ENCODE assay signal across 22 cellular contexts in genomic region chr9:114853071-114853865, GRCh38. TPM values are rescaled to one million over a fixed set of nuclear protein-coding genes. Genes with fewer than 3 reads are reported as not detected.
A peak's percentile ranks its signal among the peaks of the same experiment; 100 is the strongest.
DNase-seq lines count a peak whose midpoint lies in the region; ATAC-seq, FAIRE-seq and TF ChIP-seq lines count a peak whose summit lies in the region.
"Had no signal": no experiment of that assay in that cellular context is flagged by ENCODE, and none has a peak within 500 bp of the region (broad histone marks: within the 10 kb centered on the region; RNA-seq: fewer than 3 reads in every experiment).

No MANE protein-coding gene starts in this region.

- no peaks in the 10 kb centered on the region for H3K9me3 Mint-ChIP-seq in Caco-2 (ENCODE audit: unreplicated experiment)
- H3K9me3 Mint-ChIP-seq in glutamatergic neuron (ENCODE audit: unreplicated experiment): no peaks in the 10 kb centered on the region
- H3K9me3 Mint-ChIP-seq: T-helper 2 cell treated with Interferon-gamma antibody and Interleukin-4, amounts not matched to agents 5 μg/mL and 100 μg/mL, for 36 hours had no signal

- H3K9me3 ChIP-seq in Caco-2 (no peaks in the 10 kb centered on the region), small intestine (ENCODE audit: control insufficient read depth, low read depth) (no peaks in the 10 kb centered on the region)
- H3K9me3 ChIP-seq: tibial nerve had no signal

- ATAC-seq in GM18519 (IDR thresholded peaks at IDR 0.05; ENCODE audit: low FRiP score, unreplicated experiment): no peak
- ATAC-seq: activated CD8-positive, alpha-beta T cell treated with anti-CD3 and anti-CD28 coated beads, Interleukin-2, amount 10 ng/mL, durations not matched to agents 7 days and 5 days; activated T-helper 17 cell treated with anti-CD3 and anti-CD28 coated beads, Interleukin-2, amount 50 U/mL, for 72 hours had no signal

- TF ChIP-seq CTCF in Caco-2 (IDR thresholded peaks at IDR 0.05; ENCODE audit: insufficient read depth in 1 of 2, low read depth in 1 of 2, low read length in 1 of 2, severe bottlenecking in 1 of 2, unreplicated experiment in 1 of 2) (no peak), NB4 (IDR thresholded peaks at IDR 0.05; ENCODE audit: low read depth, low read length) (no peak), glutamatergic neuron (IDR thresholded peaks at IDR 0.05; ENCODE audit: partially characterized antibody, unreplicated experiment) (no peak)

- H3K4me1 Mint-ChIP-seq in Caco-2 (ENCODE audit: low read depth, unreplicated experiment) (peaks cover 24% of the 10 kb centered on the region), glutamatergic neuron (ENCODE audit: low read depth, unreplicated experiment) (peaks cover 4% of the 10 kb centered on the region)

- H3K27ac ChIP-seq in small intestine (ENCODE audit: low read depth in 1 of 2, low read length in 1 of 2): peak overlapping the region in 1 of 2 donors; percentile 71
- H3K27ac ChIP-seq: cardiac muscle cell had no signal

- H3K4me3 Mint-ChIP-seq in Caco-2 (ENCODE audit: unreplicated experiment): no peak overlapping the region
- no peak overlapping the region for H3K4me3 Mint-ChIP-seq in glutamatergic neuron (ENCODE audit: unreplicated experiment)
- H3K4me3 Mint-ChIP-seq: activated CD8-positive, alpha-beta T cell treated with anti-CD3 and anti-CD28 coated beads, Interleukin-2, amount 10 ng/mL, durations not matched to agents 7 days and 5 days; activated naive CD8-positive, alpha-beta T cell; activated T-helper 17 cell treated with anti-CD3 and anti-CD28 coated beads, Interleukin-2, amount 50 U/mL, for 72 hours; CD4-positive, CD25-positive, alpha-beta regulatory T cell; T-helper 2 cell treated with Interferon-gamma antibody and Interleukin-4, amounts not matched to agents 5 μg/mL and 100 μg/mL, for 36 hours had no signal

- no peaks in the 10 kb centered on the region for H3K27me3 Mint-ChIP-seq in Caco-2 (ENCODE audit: insufficient read depth, unreplicated experiment)
- H3K27me3 Mint-ChIP-seq in glutamatergic neuron (ENCODE audit: unreplicated experiment): peaks cover 3% of the 10 kb centered on the region
- H3K27me3 Mint-ChIP-seq: activated naive CD8-positive, alpha-beta T cell; activated T-helper 17 cell treated with anti-CD3 and anti-CD28 coated beads, Interleukin-2, amount 50 U/mL, for 72 hours had no signal

- H3K27ac Mint-ChIP-seq in Caco-2 (ENCODE audit: unreplicated experiment): peak overlapping the region; percentile 51
- H3K27ac Mint-ChIP-seq in glutamatergic neuron (ENCODE audit: unreplicated experiment): peak overlapping the region; percentile 4
- H3K27ac Mint-ChIP-seq: activated CD8-positive, alpha-beta T cell treated with anti-CD3 and anti-CD28 coated beads, Interleukin-2, amount 10 ng/mL, durations not matched to agents 7 days and 5 days; activated naive CD8-positive, alpha-beta T cell; activated T-helper 17 cell treated with anti-CD3 and anti-CD28 coated beads, Interleukin-2, amount 50 U/mL, for 72 hours; T-helper 2 cell treated with Interferon-gamma antibody and Interleukin-4, amounts not matched to agents 5 μg/mL and 100 μg/mL, for 36 hours had no signal

- 18 to 63% (median 41%) methylated on average over 3 of the region's 3 CpGs for WGBS in small intestine, 3 donors

- H3K36me3 ChIP-seq in Caco-2 (ENCODE audit: control insufficient read depth, insufficient read depth, low read length): no peaks in the 10 kb centered on the region
- no peaks in the 10 kb centered on the region for H3K36me3 ChIP-seq in small intestine (ENCODE audit: control insufficient read depth in 2 of 2, insufficient read depth in 2 of 2, low read length in 2 of 2)
- H3K36me3 ChIP-seq: cardiac muscle cell, tibial nerve had no signal

- FAIRE-seq in small intestine (lab: Jason Lieb, UNC): peak; percentile 89
- FAIRE-seq: astrocyte, colon had no signal

- DNase-seq in Caco-2 (peak; percentile 6 to 49), NB4 (ENCODE audit: low read depth) (peak; percentile 7), glutamatergic neuron (no peak), small intestine (peak; percentile 76), HPDE6-E6E7 (ENCODE audit: extremely low spot score) (no peak)
- DNase-seq in stimulated activated CD4-positive, alpha-beta T cell treated with anti-CD3 and anti-CD28 coated beads, Interleukin-2, amount 100 ng/mL, for 48 hours: no peak
- DNase-seq: activated CD4-positive, alpha-beta T cell treated with anti-CD3 and anti-CD28 coated beads for 4 hours; activated CD8-positive, alpha-beta T cell treated with anti-CD3 and anti-CD28 coated beads, Interleukin-2, amount 10 ng/mL, durations not matched to agents 7 days and 5 days; CD4-positive, CD25-positive, alpha-beta regulatory T cell; effector CD4-positive, alpha-beta T cell; NCI-H2029 treated with DMSO at 0.1 percent for 48 hours; posterior cingulate gyrus; right cardiac atrium; SHP77 treated with DMSO at 0.1 percent for 48 hours had no signal

- H3K4me3 ChIP-seq in Caco-2 (ENCODE audit: low read depth, low read length) (no peak overlapping the region), NB4 (ENCODE audit: low read depth, low read length) (no peak overlapping the region), small intestine (ENCODE audit: low read depth in 1 of 2, low read length in 2 of 2) (no peak overlapping the region)
- H3K4me3 ChIP-seq: cardiac muscle cell, tibial nerve had no signal

- POLR2A ChIA-PET in Caco-2 (lab: Charles Lee): no interaction called here

- no peaks in the 10 kb centered on the region for H3K27me3 ChIP-seq in Caco-2 (replicated peaks; ENCODE audit: control insufficient read depth, insufficient read depth, low read length)
- no peaks in the 10 kb centered on the region for H3K27me3 ChIP-seq in small intestine (ENCODE audit: control insufficient read depth in 2 of 2, insufficient read depth in 2 of 2, low read length in 2 of 2)
- H3K27me3 ChIP-seq: tibial nerve had no signal

- intact Hi-C loops in Caco-2 (cut with micrococcal nuclease; ENCODE audit: unreplicated experiment): loop anchor here (1.0 to 2.0 kb wide), 2 partner anchors 55 to 110 kb away; no protein-coding TSS in a partner anchor

- no TSS peak for BruUV-seq in Caco-2 (replicated peaks; lab: Mats Ljungman, UMichigan)

- H3K4me1 ChIP-seq in Caco-2 (peaks cover 26% of the 10 kb centered on the region), small intestine (ENCODE audit: control insufficient read depth in 2 of 2, insufficient read depth in 1 of 2, low read depth in 1 of 2, low read length in 1 of 2) (peaks cover 4 to 13% of the 10 kb centered on the region in 2 donors)

- H3K36me3 Mint-ChIP-seq in Caco-2 (ENCODE audit: insufficient read depth, unreplicated experiment): no peaks in the 10 kb centered on the region
- H3K36me3 Mint-ChIP-seq in glutamatergic neuron (ENCODE audit: unreplicated experiment): no peaks in the 10 kb centered on the region
- H3K36me3 Mint-ChIP-seq: CD4-positive, CD25-positive, alpha-beta regulatory T cell had no signal

- no peak for TF ChIP-seq POLR2A in NB4 (IDR thresholded peaks at IDR 0.05; ENCODE audit: extremely low read depth, insufficient read length)

- CTCF ChIA-PET in Caco-2 (lab: Charles Lee): no interaction called here

RNA-seq across cellular contexts. Expression of gene TNFSF15, which starts 47.4 kb away (rescaled TPM):
- total RNA-seq in Caco-2 (2022) (0.66 and 1.00 TPM in 2 replicates), glutamatergic neuron (ENCODE audit: unreplicated experiment) (not detected)
- polyA plus RNA-seq in small intestine: 10 to 100 TPM in 2 of 3 donors, under 1 TPM in 1; 0.79 to 13.2 (median 10.5) TPM
- total RNA-seq: cardiac muscle cell; CD4-positive, CD25-positive, alpha-beta regulatory T cell had no signal
- polyA plus RNA-seq: cardiac muscle cell; CD4-positive, CD25-positive, alpha-beta regulatory T cell had no signal

Comparison
In these comparisons a context has a peak if more than half of its experiments do, and no peak if none do; other contexts are left out.
1. DNase-seq: peak in Caco-2 (2 of 2), NB4 (single experiment) and small intestine (single experiment); none in glutamatergic neuron (single experiment), HPDE6-E6E7 (single experiment) and stimulated activated CD4-positive, alpha-beta T cell treated with anti-CD3 and anti-CD28 coated beads, Interleukin-2, amount 100 ng/mL, for 48 hours (0 of 2).